Comparison of ENCODE assay signal across 31 cellular contexts in genomic region chr1:54415533-54415932, GRCh38.
"Had no signal": no experiment of that assay in that cellular context is flagged by ENCODE, and none has a peak within 500 bp of the region (broad histone marks: within the 10 kb centered on the region; RNA-seq: fewer than 3 reads in every experiment).

No MANE protein-coding gene starts in this region.

- H3K27ac ChIP-seq: ascending aorta, breast epithelium, coronary artery, esophagus muscularis mucosa, foreskin keratinocyte, gastroesophageal sphincter, WERI-Rb-1 had no signal

- H3K9me3 Mint-ChIP-seq: activated B cell treated with CpG ODN at 0.5 μM for 24 hours; activated CD8-positive, alpha-beta T cell treated with anti-CD3 and anti-CD28 coated beads for 36 hours; activated T-cell treated with anti-CD3 and anti-CD28 coated beads, Interleukin-2, amount 50 U/mL, for 4 hours; activated T-helper 17 cell treated with anti-CD3 and anti-CD28 coated beads, Interleukin-2, amount 50 U/mL, for 72 hours; central memory CD8-positive, alpha-beta T cell; effector memory CD8-positive, alpha-beta T cell; T-helper 2 cell treated with Interferon-gamma antibody and Interleukin-4, amounts not matched to agents 5 μg/mL and 100 μg/mL, for 36 hours had no signal

- H3K27ac Mint-ChIP-seq: activated B cell treated with CpG ODN at 0.5 μM for 24 hours; activated CD8-positive, alpha-beta T cell treated with anti-CD3 and anti-CD28 coated beads for 36 hours; activated naive CD8-positive, alpha-beta T cell; activated T-helper 17 cell treated with anti-CD3 and anti-CD28 coated beads, Interleukin-2, amount 50 U/mL, for 72 hours; effector memory CD8-positive, alpha-beta T cell; T-helper 17 cell; T-helper 2 cell treated with Interferon-gamma antibody and Interleukin-4, amounts not matched to agents 5 μg/mL and 100 μg/mL, for 36 hours had no signal

- H3K4me3 Mint-ChIP-seq: activated B cell treated with CpG ODN at 0.5 μM for 24 hours; activated CD8-positive, alpha-beta T cell treated with anti-CD3 and anti-CD28 coated beads for 36 hours; activated naive CD8-positive, alpha-beta T cell; activated T-cell treated with anti-CD3 and anti-CD28 coated beads, Interleukin-2, amount 50 U/mL, for 4 hours; activated T-helper 17 cell treated with anti-CD3 and anti-CD28 coated beads, Interleukin-2, amount 50 U/mL, for 72 hours; brain; central memory CD8-positive, alpha-beta T cell; effector memory CD8-positive, alpha-beta T cell; T-helper 17 cell; T-helper 2 cell treated with Interferon-gamma antibody and Interleukin-4, amounts not matched to agents 5 μg/mL and 100 μg/mL, for 36 hours had no signal

- H3K36me3 ChIP-seq: ascending aorta, breast epithelium, esophagus muscularis mucosa, gastroesophageal sphincter, WERI-Rb-1 had no signal

- H3K27me3 ChIP-seq: ascending aorta, breast epithelium, esophagus muscularis mucosa, gastroesophageal sphincter had no signal

- H3K4me1 ChIP-seq: ascending aorta, breast epithelium, foreskin keratinocyte had no signal

- H3K4me3 ChIP-seq: ascending aorta, breast epithelium, coronary artery, esophagus muscularis mucosa, gastroesophageal sphincter had no signal

- DNase-seq: activated B cell treated with CpG ODN at 0.5 μM for 24 hours; activated CD4-positive, alpha-beta T cell treated with anti-CD3 and anti-CD28 coated beads for 48 hours; activated CD4-positive, alpha-beta T cell treated with anti-CD3 and anti-CD28 coated beads, Interleukin-2, amount 50 U/mL, for 1 hour; activated CD4-positive, alpha-beta T cell treated with anti-CD3 and anti-CD28 coated beads, Interleukin-2, amount 50 U/mL, for 48 hours; activated CD8-positive, alpha-beta memory T cell treated with anti-CD3 and anti-CD28 coated beads for 24 hours; activated CD8-positive, alpha-beta T cell treated with anti-CD3 and anti-CD28 coated beads for 36 hours; activated effector memory CD4-positive, alpha-beta T cell treated with Interleukin-2 at 50 U/mL for 16 hours; activated gamma-delta T cell treated with Interleukin-2 at 50 U/mL for 16 hours; activated naive CD4-positive, alpha-beta T cell treated with anti-CD3 and anti-CD28 coated beads, Interleukin-2, amount 50 U/mL, for 16 hours; activated naive CD4-positive, alpha-beta T cell treated with Interleukin-2 at 50 U/mL for 16 hours; activated T-cell treated with anti-CD3 and anti-CD28 coated beads, Interleukin-2, amount 50 U/mL, for 4 hours; dermis blood vessel endothelial cell; effector CD4-positive, alpha-beta T cell; effector memory CD8-positive, alpha-beta T cell; erythroblast; foreskin keratinocyte; T-helper 1 cell; T-helper 17 cell; T1000; WERI-Rb-1 had no signal

- H3K36me3 Mint-ChIP-seq: activated naive CD8-positive, alpha-beta T cell; brain had no signal

- H3K27me3 Mint-ChIP-seq: activated CD8-positive, alpha-beta T cell treated with anti-CD3 and anti-CD28 coated beads for 36 hours; activated naive CD8-positive, alpha-beta T cell; activated T-helper 17 cell treated with anti-CD3 and anti-CD28 coated beads, Interleukin-2, amount 50 U/mL, for 72 hours had no signal

- ATAC-seq: activated CD4-positive, CD25-positive, alpha-beta regulatory T cell treated with anti-CD3 and anti-CD28 coated beads, Interleukin-2, amount 50 U/mL, for 24 hours; activated CD8-positive, alpha-beta T cell treated with anti-CD3 and anti-CD28 coated beads for 36 hours; activated T-cell treated with anti-CD3 and anti-CD28 coated beads, Interleukin-2, amount 50 U/mL, for 4 hours; activated T-helper 17 cell treated with anti-CD3 and anti-CD28 coated beads, Interleukin-2, amount 50 U/mL, for 72 hours; effector memory CD8-positive, alpha-beta T cell; foreskin keratinocyte; gastroesophageal sphincter; T-helper 17 cell had no signal

- H3K4me1 Mint-ChIP-seq: activated B cell treated with CpG ODN at 0.5 μM for 24 hours had no signal

- H3K9me3 ChIP-seq: ascending aorta, breast epithelium, esophagus muscularis mucosa, gastroesophageal sphincter had no signal
